In genomic region chr16:4963527-4963926, GRCh38 we compare ENCODE assay signal across 3 cellular contexts. TPM values are rescaled to one million over a fixed set of nuclear protein-coding genes. Genes with fewer than 3 reads are reported as not detected.
"Had no signal": no experiment of that assay in that cellular context is flagged by ENCODE, and none has a peak within 500 bp of the region (broad histone marks: within the 10 kb centered on the region; RNA-seq: fewer than 3 reads in every experiment).

No MANE protein-coding gene starts in this region.

RNA-seq across cellular contexts. Expression of gene SEC14L5, which starts 5.4 kb away (rescaled TPM):
- total RNA-seq: HT1080, OCI-LY7, PC-3 had no signal

RNA-seq across cellular contexts. Expression of gene PPL, which starts 26.6 kb away (rescaled TPM):
- total RNA-seq: OCI-LY7 had no signal
